ENCODE assay signal across 13 cellular contexts in genomic region chr7:30751696-30752273, GRCh38. TPM values are rescaled to one million over a fixed set of nuclear protein-coding genes. Genes with fewer than 3 reads are reported as not detected.
DNase-seq lines count a peak whose midpoint lies in the region; TF ChIP-seq lines count a peak whose summit lies in the region.
"Had no signal": no experiment of that assay in that cellular context is flagged by ENCODE, and none has a peak within 500 bp of the region (broad histone marks: within the 10 kb centered on the region; RNA-seq: fewer than 3 reads in every experiment).

Gene INMT, plus strand, starts transcription at chr7:30752135. Its CDS starts 16 bp downstream, at chr7:30752151.

- H3K4me2 ChIP-seq in fibroblast of lung (ENCODE audit: extremely low read depth, insufficient read depth, low read length) = peak within 1 kb of the TSS; percentile 79
- H3K4me2 ChIP-seq in MM.1S (ENCODE audit: low read depth, low read length) = no peak within 1 kb of the TSS
- H3K4me2 ChIP-seq: BLaER1 treated with 17β-estradiol and CSF1 and Interleukin-3, amounts not matched to agents 10 nM and 100 nM; KMS-11 had no signal

- H3K4me1 Mint-ChIP-seq in activated T-helper 2 cell treated with anti-CD3 and anti-CD28 coated beads, Interferon-gamma antibody, Interleukin-2, Interleukin-4, amounts not matched to agents 10 μg/mL and 5 μg/mL and 100 μg/mL, durations not matched to agents 14 hours and 24 hours and 36 hours (ENCODE audit: low read depth) = no peaks in the 10 kb centered on the region
- H3K4me1 Mint-ChIP-seq: stimulated activated memory B cell treated with anti-CD40 and anti-IgM and Interleukin-4, amounts not matched to agents 10 μg/mL and 1 μg/mL and 100 μg/mL, for 72 hours had no signal

- H3K9ac ChIP-seq in fibroblast of lung (ENCODE audit: insufficient read depth, low read length) = peak within 1 kb of the TSS; percentile 64
- peak within 1 kb of the TSS in 3 of 5 donors; percentile 26 to 59 (median 38) for H3K9ac ChIP-seq in subcutaneous abdominal adipose tissue (ENCODE audit: low read length in 5 of 5)
- no peak within 1 kb of the TSS for H3K9ac ChIP-seq in MM.1S (ENCODE audit: low read length)
- H3K9ac ChIP-seq: BLaER1 treated with 17β-estradiol and CSF1 and Interleukin-3, amounts not matched to agents 10 nM and 100 nM; KMS-11 had no signal

- H3K4me1 ChIP-seq in fibroblast of lung (ENCODE audit: control insufficient read depth, extremely low read depth, insufficient read depth, low read length) (peaks cover 27% of the 10 kb centered on the region), subcutaneous abdominal adipose tissue (ENCODE audit: control insufficient read depth in 5 of 5, insufficient read depth in 5 of 5, low read length in 5 of 5) (peaks cover 27 to 61% (median 49%) of the 10 kb centered on the region in 5 donors), MM.1S (ENCODE audit: low read length) (no peaks in the 10 kb centered on the region)
- H3K4me1 ChIP-seq: BLaER1 treated with 17β-estradiol and CSF1 and Interleukin-3, amounts not matched to agents 10 nM and 100 nM had no signal

- intact Hi-C loops in activated T-helper 2 cell treated with anti-CD3 and anti-CD28 coated beads, Interferon-gamma antibody, Interleukin-2, Interleukin-4, amounts not matched to agents 10 μg/mL and 5 μg/mL and 100 μg/mL, durations not matched to agents 14 hours and 24 hours and 36 hours (cut with micrococcal nuclease) = no loop called here

- no peaks in the 10 kb centered on the region for H3F3A ChIP-seq in MM.1S (ENCODE audit: insufficient read depth, low read length)

- peaks cover 20% of the 10 kb centered on the region for H3K79me2 ChIP-seq in fibroblast of lung (ENCODE audit: control insufficient read depth, insufficient read depth, low read length)
- H3K79me2 ChIP-seq in MM.1S (ENCODE audit: low read length) = no peaks in the 10 kb centered on the region

- TF ChIP-seq CTCF in fibroblast of lung (conservative IDR thresholded peaks at IDR 0.05 in 1 of 2, IDR thresholded peaks at IDR 0.05 in 1 of 2; ENCODE audit: low read depth in 1 of 2, low read length in 2 of 2) = no peak
- no peak for TF ChIP-seq CTCF in MM.1S (IDR thresholded peaks at IDR 0.05; ENCODE audit: low read length)

- H3K27me3 ChIP-seq in fibroblast of lung (ENCODE audit: control insufficient read depth, insufficient read depth, low read length) (no peaks in the 10 kb centered on the region), subcutaneous abdominal adipose tissue (ENCODE audit: control insufficient read depth in 5 of 5, insufficient read depth in 4 of 5, low read length in 5 of 5) (no peaks in the 10 kb centered on the region), MM.1S (replicated peaks; ENCODE audit: insufficient read depth, low read length) (no peaks in the 10 kb centered on the region)
- H3K27me3 ChIP-seq: BLaER1 treated with 17β-estradiol and CSF1 and Interleukin-3, amounts not matched to agents 10 nM and 100 nM had no signal

- DNase-seq in RPMI7951 (ENCODE audit: low read depth) (peak; percentile 76), fibroblast of lung (ENCODE audit: low read depth in 2 of 2) (no peak), mucosa of gallbladder (ENCODE audit: low spot score) (no peak), COLO829 (ENCODE audit: low spot score) (no peak), MM.1S (no peak)
- no peak for DNase-seq in activated T-helper 2 cell treated with anti-CD3 and anti-CD28 coated beads, Interferon-gamma antibody, Interleukin-2, Interleukin-4, amounts not matched to agents 10 μg/mL and 5 μg/mL and 100 μg/mL, durations not matched to agents 14 hours and 24 hours and 36 hours (ENCODE audit: low spot score)
- no peak for DNase-seq in stimulated activated CD8-positive, alpha-beta memory T cell treated with anti-CD3 and anti-CD28 coated beads, Interleukin-4, amount 100 ng/mL, for 48 hours
- DNase-seq: PC-3 had no signal

- H3K9me3 ChIP-seq in fibroblast of lung (ENCODE audit: control insufficient read depth, insufficient read depth, low read depth, low read length) (no peaks in the 10 kb centered on the region), subcutaneous abdominal adipose tissue (ENCODE audit: control insufficient read depth in 5 of 5, low read length in 5 of 5) (no peaks in the 10 kb centered on the region), MM.1S (replicated peaks; ENCODE audit: insufficient read depth, low read length) (no peaks in the 10 kb centered on the region)

- H2AFZ ChIP-seq in fibroblast of lung (ENCODE audit: low read length) (no peak within 1 kb of the TSS), MM.1S (ENCODE audit: low read length) (no peak within 1 kb of the TSS)

- H3K4me3 ChIP-seq in fibroblast of lung (replicated peaks in 1 of 4; ENCODE audit: control extremely low read depth in 1 of 4, insufficient read depth in 1 of 4, low read depth in 3 of 4, low read length in 4 of 4) (peak within 1 kb of the TSS in 3 of 4 experiments; percentile 42 to 56 (median 56)), subcutaneous abdominal adipose tissue (ENCODE audit: low read depth in 1 of 5, low read length in 5 of 5) (peak within 1 kb of the TSS; percentile 33 to 59 (median 57)), MM.1S (ENCODE audit: low read length) (no peak within 1 kb of the TSS)
- H3K4me3 ChIP-seq: BLaER1 treated with 17β-estradiol and CSF1 and Interleukin-3, amounts not matched to agents 10 nM and 100 nM had no signal

- no peak within 1 kb of the TSS for H3K27ac Mint-ChIP-seq in activated T-helper 2 cell treated with anti-CD3 and anti-CD28 coated beads, Interferon-gamma antibody, Interleukin-2, Interleukin-4, amounts not matched to agents 10 μg/mL and 5 μg/mL and 100 μg/mL, durations not matched to agents 14 hours and 24 hours and 36 hours
- H3K27ac Mint-ChIP-seq: mesothelial cell of epicardium; stimulated activated memory B cell treated with anti-CD40 and anti-IgM and Interleukin-4, amounts not matched to agents 10 μg/mL and 1 μg/mL and 100 μg/mL, for 72 hours had no signal

- no peaks in the 10 kb centered on the region for H3K9me2 ChIP-seq in MM.1S (replicated peaks; ENCODE audit: insufficient read depth, low read length)

- peaks cover 12% of the 10 kb centered on the region for H3K36me3 ChIP-seq in fibroblast of lung (ENCODE audit: control insufficient read depth, insufficient read depth, low read length)
- no peaks in the 10 kb centered on the region for H3K36me3 ChIP-seq in subcutaneous abdominal adipose tissue (ENCODE audit: control insufficient read depth in 5 of 5, insufficient read depth in 5 of 5, low read length in 5 of 5)
- no peaks in the 10 kb centered on the region for H3K36me3 ChIP-seq in MM.1S (replicated peaks; ENCODE audit: insufficient read depth, low read length)
- H3K36me3 ChIP-seq: BLaER1 treated with 17β-estradiol and CSF1 and Interleukin-3, amounts not matched to agents 10 nM and 100 nM had no signal

- H3K4me3 Mint-ChIP-seq in activated T-helper 2 cell treated with anti-CD3 and anti-CD28 coated beads, Interferon-gamma antibody, Interleukin-2, Interleukin-4, amounts not matched to agents 10 μg/mL and 5 μg/mL and 100 μg/mL, durations not matched to agents 14 hours and 24 hours and 36 hours (ENCODE audit: low read depth) = no peak within 1 kb of the TSS
- H3K4me3 Mint-ChIP-seq: mesothelial cell of epicardium; stimulated activated memory B cell treated with anti-CD40 and anti-IgM and Interleukin-4, amounts not matched to agents 10 μg/mL and 1 μg/mL and 100 μg/mL, for 72 hours had no signal

- H4K20me1 ChIP-seq in fibroblast of lung (ENCODE audit: control insufficient read depth, extremely low read depth, insufficient read depth, low read length) (no peaks in the 10 kb centered on the region), MM.1S (ENCODE audit: insufficient read depth, low read length) (no peaks in the 10 kb centered on the region)
- H4K20me1 ChIP-seq: BLaER1 treated with 17β-estradiol and CSF1 and Interleukin-3, amounts not matched to agents 10 nM and 100 nM had no signal

- no peaks in the 10 kb centered on the region for H3K36me3 Mint-ChIP-seq in activated T-helper 2 cell treated with anti-CD3 and anti-CD28 coated beads, Interferon-gamma antibody, Interleukin-2, Interleukin-4, amounts not matched to agents 10 μg/mL and 5 μg/mL and 100 μg/mL, durations not matched to agents 14 hours and 24 hours and 36 hours (ENCODE audit: low read depth)
- H3K36me3 Mint-ChIP-seq: stimulated activated memory B cell treated with anti-CD40 and anti-IgM and Interleukin-4, amounts not matched to agents 10 μg/mL and 1 μg/mL and 100 μg/mL, for 72 hours had no signal

- H3K27me3 Mint-ChIP-seq in activated T-helper 2 cell treated with anti-CD3 and anti-CD28 coated beads, Interferon-gamma antibody, Interleukin-2, Interleukin-4, amounts not matched to agents 10 μg/mL and 5 μg/mL and 100 μg/mL, durations not matched to agents 14 hours and 24 hours and 36 hours (ENCODE audit: low read depth) = peaks cover 8% of the 10 kb centered on the region
- H3K27me3 Mint-ChIP-seq: stimulated activated memory B cell treated with anti-CD40 and anti-IgM and Interleukin-4, amounts not matched to agents 10 μg/mL and 1 μg/mL and 100 μg/mL, for 72 hours had no signal

- H3K27ac ChIP-seq in fibroblast of lung (ENCODE audit: insufficient read depth, low read length) (peak within 1 kb of the TSS; percentile 83), subcutaneous abdominal adipose tissue (ENCODE audit: low read depth, low read length) (peak within 1 kb of the TSS; percentile 59), MM.1S (ENCODE audit: low read length) (no peak within 1 kb of the TSS)
- H3K27ac ChIP-seq: BLaER1 treated with 17β-estradiol and CSF1 and Interleukin-3, amounts not matched to agents 10 nM and 100 nM; KMS-11 had no signal

- no peaks in the 10 kb centered on the region for H3K9me3 Mint-ChIP-seq in activated T-helper 2 cell treated with anti-CD3 and anti-CD28 coated beads, Interferon-gamma antibody, Interleukin-2, Interleukin-4, amounts not matched to agents 10 μg/mL and 5 μg/mL and 100 μg/mL, durations not matched to agents 14 hours and 24 hours and 36 hours

RNA-seq across cellular contexts. Expression of gene INMT, which starts in this region (rescaled TPM):
- 79.9 and 94.1 TPM in 2 replicates for total RNA-seq in RPMI7951 (2014; rRNA removed; shearing (Covaris generic))
- 17.5 and 75.8 TPM in 2 replicates for total RNA-seq in fibroblast of lung
- polyA plus RNA-seq in fibroblast of lung = 37.0 and 237 TPM in 2 replicates
- polyA plus RNA-seq in fibroblast of lung (2012) = 26.5 and 169 TPM in 2 replicates
- 26.1 and 211 TPM in 2 replicates for polyA minus RNA-seq in fibroblast of lung (ENCODE audit: low replicate concordance)
- 18.8 TPM for total RNA-seq in mucosa of gallbladder
- total RNA-seq in activated T-helper 2 cell treated with anti-CD3 and anti-CD28 coated beads, Interferon-gamma antibody, Interleukin-2, Interleukin-4, amounts not matched to agents 10 μg/mL and 5 μg/mL and 100 μg/mL, durations not matched to agents 14 hours and 24 hours and 36 hours = not detected in 2 replicates
- total RNA-seq: PC-3 had no signal

Comparison
In these comparisons a context has a peak if more than half of its experiments do, and no peak if none do; other contexts are left out.
1. RNA of gene INMT (total RNA-seq): 79.9 to 94.1 TPM in RPMI7951, 17.5 to 75.8 TPM in fibroblast of lung and 18.8 TPM in mucosa of gallbladder (single experiment); not detected in activated T-helper 2 cell treated with anti-CD3 and anti-CD28 coated beads, Interferon-gamma antibody, Interleukin-2, Interleukin-4, amounts not matched to agents 10 μg/mL and 5 μg/mL and 100 μg/mL, durations not matched to agents 14 hours and 24 hours and 36 hours; every median in the first group is over 10 times any median in the second.